In genomic region chr3:32215185-32215584, GRCh38 we compare ENCODE assay signal across 20 cellular contexts. TPM values are rescaled to one million over a fixed set of nuclear protein-coding genes. Genes with fewer than 3 reads are reported as not detected.
DNase-seq lines count a peak whose midpoint lies in the region; ATAC-seq and TF ChIP-seq lines count a peak whose summit lies in the region.
"Had no signal": no experiment of that assay in that cellular context is flagged by ENCODE, and none has a peak within 500 bp of the region (broad histone marks: within the 10 kb centered on the region; RNA-seq: fewer than 3 reads in every experiment).

No MANE protein-coding gene starts in this region.

- no peaks in the 10 kb centered on the region for H3K4me1 Mint-ChIP-seq in GM23338
- H3K4me1 Mint-ChIP-seq: CD14-positive monocyte; CD8-positive, alpha-beta memory T cell; H9 had no signal

- no peaks in the 10 kb centered on the region for H3K27me3 Mint-ChIP-seq in GM23338 (ENCODE audit: insufficient read depth, low read depth, poor library complexity)

- DNase-seq in left ventricle myocardium superior (no peak), left cardiac atrium (no peak), hepatocyte (ENCODE audit: low spot score) (no peak), GM23338 (ENCODE audit: low spot score) (no peak), inferior parietal cortex (ENCODE audit: extremely low spot score) (no peak), DMS 273 (lab: John Stamatoyannopoulos, UW; ENCODE audit: unreplicated experiment) (no peak)
- DNase-seq: AML-193; BE2C; CD4-positive, alpha-beta T cell; CD8-positive, alpha-beta memory T cell; DMS79; EL; GDM1; GM23248; H9 had no signal

- H3K4me2 ChIP-seq in hepatocyte (peak overlapping the region; percentile 61), GM23338 (no peak overlapping the region)
- H3K4me2 ChIP-seq: BLaER1 treated with 17β-estradiol and CSF1 and Interleukin-3, amounts not matched to agents 10 nM and 100 nM had no signal

- H3K9ac ChIP-seq in liver (ENCODE audit: low read depth in 1 of 2, low read length in 2 of 2) = peak overlapping the region in 1 of 2 donors; percentile 59
- H3K9ac ChIP-seq: BLaER1 treated with 17β-estradiol and CSF1 and Interleukin-3, amounts not matched to agents 10 nM and 100 nM; GM23248 had no signal

- intact Hi-C loops in left ventricle myocardium superior (cut with micrococcal nuclease) (no loop called here), left cardiac atrium (cut with DNase I) (no loop called here)

- H3K4me1 ChIP-seq in hepatocyte (ENCODE audit: insufficient read depth) = peaks cover 16% of the 10 kb centered on the region
- peaks cover 4 to 24% (median 16%) of the 10 kb centered on the region in 4 donors for H3K4me1 ChIP-seq in liver (ENCODE audit: control insufficient read depth in 4 of 4, insufficient read depth in 4 of 4, low read length in 3 of 4)
- no peaks in the 10 kb centered on the region for H3K4me1 ChIP-seq in GM23338 (ENCODE audit: insufficient read depth)
- H3K4me1 ChIP-seq: BE2C had no signal

- no peak for TF ChIP-seq RAD21 in liver (IDR thresholded peaks at IDR 0.05)

- H3K4me3 Mint-ChIP-seq in GM23338 = no peak overlapping the region
- H3K4me3 Mint-ChIP-seq: CD14-positive monocyte; CD4-positive, alpha-beta T cell; CD8-positive, alpha-beta memory T cell; H9 had no signal

- H3K9me3 ChIP-seq in hepatocyte (ENCODE audit: low read depth) = no peaks in the 10 kb centered on the region
- H3K9me3 ChIP-seq in liver (ENCODE audit: control insufficient read depth in 4 of 4, low read length in 3 of 4) = peaks cover 0 to 4% (median 1%) of the 10 kb centered on the region in 4 donors
- H3K9me3 ChIP-seq: BE2C had no signal

- H3F3A ChIP-seq in GM23338 (replicated peaks; ENCODE audit: low read depth) = no peaks in the 10 kb centered on the region

- no peaks in the 10 kb centered on the region for H3K9me3 Mint-ChIP-seq in GM23338
- H3K9me3 Mint-ChIP-seq: H9 had no signal

- H3K4me3 ChIP-seq in hepatocyte (no peak overlapping the region), liver (ENCODE audit: low read depth in 1 of 3, low read length in 3 of 3) (peak overlapping the region in 2 of 3 donors; percentile 38 to 42), GM23338 (no peak overlapping the region)
- H3K4me3 ChIP-seq: BLaER1 treated with 17β-estradiol and CSF1 and Interleukin-3, amounts not matched to agents 10 nM and 100 nM; GM12878; GM23248 had no signal

- H3K36me3 ChIP-seq in hepatocyte (replicated peaks; ENCODE audit: insufficient read depth, low read depth) (no peaks in the 10 kb centered on the region), liver (ENCODE audit: control insufficient read depth in 4 of 4, insufficient read depth in 3 of 4, low read depth in 1 of 4, low read length in 3 of 4) (no peaks in the 10 kb centered on the region), GM23338 (ENCODE audit: insufficient read depth) (no peaks in the 10 kb centered on the region)
- H3K36me3 ChIP-seq: BE2C; BLaER1 treated with 17β-estradiol and CSF1 and Interleukin-3, amounts not matched to agents 10 nM and 100 nM had no signal

- no peaks in the 10 kb centered on the region for H3K9me2 ChIP-seq in hepatocyte (replicated peaks; ENCODE audit: insufficient read depth)
- no peaks in the 10 kb centered on the region for H3K9me2 ChIP-seq in GM23338 (ENCODE audit: insufficient read depth)

- H3K27ac ChIP-seq in hepatocyte (peak overlapping the region; percentile 76), liver (ENCODE audit: low read depth in 1 of 2, low read length in 2 of 2) (peak overlapping the region; percentile 27 to 76), GM23338 (ENCODE audit: low read depth) (no peak overlapping the region)
- H3K27ac ChIP-seq: BLaER1 treated with 17β-estradiol and CSF1 and Interleukin-3, amounts not matched to agents 10 nM and 100 nM; GM23248 had no signal

- no peak overlapping the region for H3K27ac Mint-ChIP-seq in GM23338
- H3K27ac Mint-ChIP-seq: CD14-positive monocyte; CD4-positive, alpha-beta T cell; CD8-positive, alpha-beta memory T cell; H9 had no signal

- H2AFZ ChIP-seq in hepatocyte (peak overlapping the region; percentile 15), GM23338 (no peak overlapping the region)
- H2AFZ ChIP-seq: GM23248 had no signal

- ATAC-seq in left ventricle myocardium superior (peak; percentile 62), left cardiac atrium (no peak), GM23338 (no peak)
- ATAC-seq: GM12878, HCT116 had no signal

- H3K27me3 ChIP-seq in hepatocyte (no peaks in the 10 kb centered on the region), liver (ENCODE audit: control insufficient read depth in 4 of 4, insufficient read depth in 4 of 4, low read length in 3 of 4) (no peaks in the 10 kb centered on the region), GM23338 (ENCODE audit: insufficient read depth) (no peaks in the 10 kb centered on the region)
- H3K27me3 ChIP-seq: BE2C; BLaER1 treated with 17β-estradiol and CSF1 and Interleukin-3, amounts not matched to agents 10 nM and 100 nM had no signal

- H3K79me2 ChIP-seq in hepatocyte (no peaks in the 10 kb centered on the region), GM23338 (replicated peaks; ENCODE audit: insufficient read depth) (no peaks in the 10 kb centered on the region)

- H3K36me3 Mint-ChIP-seq in GM23338 (ENCODE audit: low read depth) = no peaks in the 10 kb centered on the region
- H3K36me3 Mint-ChIP-seq: CD14-positive monocyte had no signal

- WGBS in hepatocyte (ENCODE audit: low lambda C conversion rate, missing lambda C conversion rate) = 74% methylated on average over 2 of the region's 2 CpGs
- 41% methylated on average over 2 of the region's 2 CpGs for WGBS in liver

- TF ChIP-seq CTCF in hepatocyte (IDR thresholded peaks at IDR 0.05; ENCODE audit: poor library complexity) (no peak), liver (IDR thresholded peaks at IDR 0.05; ENCODE audit: low read depth, low read length, missing input control) (no peak), GM23338 (conservative IDR thresholded peaks at IDR 0.05; ENCODE audit: low read depth in 2 of 2) (no peak)

- H4K20me1 ChIP-seq in hepatocyte (ENCODE audit: insufficient read depth, poor library complexity, severe bottlenecking) = no peaks in the 10 kb centered on the region
- no peaks in the 10 kb centered on the region for H4K20me1 ChIP-seq in GM23338 (replicated peaks; ENCODE audit: insufficient read depth)
- H4K20me1 ChIP-seq: BLaER1 treated with 17β-estradiol and CSF1 and Interleukin-3, amounts not matched to agents 10 nM and 100 nM had no signal

TF ChIP-seq in liver, 16 proteins besides CTCF, POLR2A, EP300 and RAD21:
- TF ChIP-seq YY1 (IDR thresholded peaks at IDR 0.05) = peak; percentile 18
- no peak for TF ChIP-seq ATF3 (IDR thresholded peaks at IDR 0.05)
TF ChIP-seq in liver: peak in this region for 1.

TF ChIP-seq in GM23338, 12 proteins besides CTCF, POLR2A, EP300 and RAD21:
- TF ChIP-seq POLR2AphosphoS5 (IDR thresholded peaks at IDR 0.05; ENCODE audit: low read depth) (no peak), EZH2phosphoT487 (IDR thresholded peaks at IDR 0.05; ENCODE audit: unreplicated experiment) (no peak), ZNF331 (CRISPR knock-in tag; IDR thresholded peaks at IDR 0.05; ENCODE audit: low read depth) (no peak), REST (IDR thresholded peaks at IDR 0.05; ENCODE audit: unreplicated experiment) (no peak), NANOG (IDR thresholded peaks at IDR 0.05; ENCODE audit: borderline replicate concordance) (no peak), JUNB (IDR thresholded peaks at IDR 0.05; ENCODE audit: unreplicated experiment) (no peak)

RNA-seq across cellular contexts. Expression of gene CMTM8, which starts 23.3 kb away (rescaled TPM):
- total RNA-seq in left ventricle myocardium superior (3.8 TPM), left cardiac atrium (1 to 10 TPM; 5.7 to 6.3 TPM), hepatocyte (17.1 and 20.7 TPM in 2 replicates), liver (1 to 10 TPM; 4.3 to 6.4 TPM)
- polyA plus RNA-seq in hepatocyte (23.9 and 34.1 TPM in 2 replicates), liver (10 to 100 TPM; 18.6 to 44.6 TPM), GM23338 (2016; fragmentation: Nextera tagmentation; extraction: Ambion mirVana) (19.9 and 22.2 TPM in 2 replicates)
- total RNA-seq in GM23338 (2014; rRNA removed; shearing (Covaris generic)) = 14.3 and 24.5 TPM in 2 replicates
- total RNA-seq: GM23248 had no signal
- polyA plus RNA-seq: GM23248 had no signal

Comparison
In these comparisons a context has a peak if more than half of its experiments do, and no peak if none do; other contexts are left out.
1. H3K4me3 ChIP-seq: peak in liver (2 of 3); none in hepatocyte (single experiment) and GM23338 (single experiment).